In genomic region chr2:238172439-238172838, GRCh38 we compare ENCODE assay signal across 1 cellular context.
TF ChIP-seq lines count a peak whose summit lies in the region.

No MANE protein-coding gene starts in this region.

TF ChIP-seq in IMR-90, 13 proteins besides CTCF, POLR2A, EP300 and RAD21:
- TF ChIP-seq MAFK (IDR thresholded peaks at IDR 0.05; ENCODE audit: low read depth, low read length): no peak
- TF ChIP-seq RFX5 (IDR thresholded peaks at IDR 0.05; ENCODE audit: low read depth, low read length): no peak
- no peak for TF ChIP-seq SMC3 (IDR thresholded peaks at IDR 0.05; ENCODE audit: low read depth, low read length)
- TF ChIP-seq BHLHE40 (IDR thresholded peaks at IDR 0.05; ENCODE audit: low read depth, low read length): no peak
- TF ChIP-seq FOS (IDR thresholded peaks at IDR 0.05; ENCODE audit: low read depth, low read length): no peak
- TF ChIP-seq CHD1 (IDR thresholded peaks at IDR 0.05; ENCODE audit: low read depth, low read length): no peak
- no peak for TF ChIP-seq MAZ (IDR thresholded peaks at IDR 0.05; ENCODE audit: borderline replicate concordance, low read depth, low read length)
- no peak for TF ChIP-seq NFE2L2 (IDR thresholded peaks at IDR 0.05; ENCODE audit: low read depth, low read length)
- TF ChIP-seq MXI1 (IDR thresholded peaks at IDR 0.05; ENCODE audit: borderline replicate concordance, low read depth, low read length): no peak
- TF ChIP-seq RCOR1 (IDR thresholded peaks at IDR 0.05; ENCODE audit: insufficient replicate concordance, low read length): no peak
- no peak for TF ChIP-seq ELK1 (IDR thresholded peaks at IDR 0.05; ENCODE audit: borderline replicate concordance, low read depth, low read length)
- no peak for TF ChIP-seq CEBPB (IDR thresholded peaks at IDR 0.05; ENCODE audit: low read depth, low read length)
- no peak for TF ChIP-seq USF2 (IDR thresholded peaks at IDR 0.05; ENCODE audit: low read depth, low read length)
